ENCODE assay signal across 1 cellular context in genomic region chr9:73153793-73154227, GRCh38.
TF ChIP-seq lines count a peak whose summit lies in the region.

No MANE protein-coding gene starts in this region.

TF ChIP-seq in HepG2, 621 proteins besides CTCF, POLR2A, EP300 and RAD21:
- TF ChIP-seq, protein P1, sequence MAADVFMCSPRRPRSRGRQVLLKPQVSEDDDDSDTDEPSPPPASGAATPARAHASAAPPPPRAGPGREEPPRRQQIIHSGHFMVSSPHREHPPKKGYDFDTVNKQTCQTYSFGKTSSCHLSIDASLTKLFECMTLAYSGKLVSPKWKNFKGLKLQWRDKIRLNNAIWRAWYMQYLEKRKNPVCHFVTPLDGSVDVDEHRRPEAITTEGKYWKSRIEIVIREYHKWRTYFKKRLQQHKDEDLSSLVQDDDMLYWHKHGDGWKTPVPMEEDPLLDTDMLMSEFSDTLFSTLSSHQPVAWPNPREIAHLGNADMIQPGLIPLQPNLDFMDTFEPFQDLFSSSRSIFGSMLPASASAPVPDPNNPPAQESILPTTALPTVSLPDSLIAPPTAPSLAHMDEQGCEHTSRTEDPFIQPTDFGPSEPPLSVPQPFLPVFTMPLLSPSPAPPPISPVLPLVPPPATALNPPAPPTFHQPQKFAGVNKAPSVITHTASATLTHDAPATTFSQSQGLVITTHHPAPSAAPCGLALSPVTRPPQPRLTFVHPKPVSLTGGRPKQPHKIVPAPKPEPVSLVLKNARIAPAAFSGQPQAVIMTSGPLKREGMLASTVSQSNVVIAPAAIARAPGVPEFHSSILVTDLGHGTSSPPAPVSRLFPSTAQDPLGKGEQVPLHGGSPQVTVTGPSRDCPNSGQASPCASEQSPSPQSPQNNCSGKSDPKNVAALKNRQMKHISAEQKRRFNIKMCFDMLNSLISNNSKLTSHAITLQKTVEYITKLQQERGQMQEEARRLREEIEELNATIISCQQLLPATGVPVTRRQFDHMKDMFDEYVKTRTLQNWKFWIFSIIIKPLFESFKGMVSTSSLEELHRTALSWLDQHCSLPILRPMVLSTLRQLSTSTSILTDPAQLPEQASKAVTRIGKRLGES (CRISPR knock-in tag; IDR thresholded peaks at IDR 0.05; ENCODE audit: borderline replicate concordance): no peak
- TF ChIP-seq YEATS4 (CRISPR knock-in tag; IDR thresholded peaks at IDR 0.05; ENCODE audit: borderline replicate concordance): no peak
- TF ChIP-seq CHCHD3 (CRISPR knock-in tag; IDR thresholded peaks at IDR 0.05): no peak
- TF ChIP-seq ZNF230 (CRISPR knock-in tag; IDR thresholded peaks at IDR 0.05): no peak
- TF ChIP-seq PAXIP1 (CRISPR knock-in tag; conservative IDR thresholded peaks at IDR 0.05): no peak
- TF ChIP-seq ZNF614 (CRISPR knock-in tag; IDR thresholded peaks at IDR 0.05; ENCODE audit: borderline replicate concordance): no peak
- TF ChIP-seq HIVEP1 (CRISPR knock-in tag; IDR thresholded peaks at IDR 0.05): no peak
- no peak for TF ChIP-seq HMGXB4 (CRISPR knock-in tag; IDR thresholded peaks at IDR 0.05; ENCODE audit: borderline replicate concordance in 1 of 2, low read depth in 1 of 2)
